22 cellular contexts compared by ENCODE assay signal in genomic region chr6:169626169-169626833, GRCh38.
DNase-seq lines count a peak whose midpoint lies in the region; ATAC-seq, FAIRE-seq and TF ChIP-seq lines count a peak whose summit lies in the region.
"Had no signal": no experiment of that assay in that cellular context is flagged by ENCODE, and none has a peak within 500 bp of the region (broad histone marks: within the 10 kb centered on the region; RNA-seq: fewer than 3 reads in every experiment).

No MANE protein-coding gene starts in this region.

- no peak overlapping the region for H2BK20ac ChIP-seq in H9 (ENCODE audit: low read depth, low read length, poor library complexity, severe bottlenecking)

- H2BK12ac ChIP-seq in H9 (ENCODE audit: insufficient read length, low read depth, low read length) = no peak overlapping the region

- H3K9ac ChIP-seq in H9 (ENCODE audit: extremely low read depth, insufficient read length, low read length) (no peak overlapping the region), astrocyte (ENCODE audit: low read length) (no peak overlapping the region)

- intact Hi-C loops in lower lobe of right lung (cut with DNase I) = no loop called here

- H2BK5ac ChIP-seq in H9 (ENCODE audit: insufficient read length, low read length) = no peak overlapping the region

- H3K23ac ChIP-seq in H9 (ENCODE audit: insufficient read length, low read depth, low read length) = no peak overlapping the region

- no peak overlapping the region for H4K5ac ChIP-seq in H9 (ENCODE audit: insufficient read length, low read depth, low read length)

- H3K4me1 ChIP-seq in H9 (ENCODE audit: insufficient read depth, low read length) (peaks cover 7% of the 10 kb centered on the region; the same call in 1 of the 2 replicates), astrocyte (ENCODE audit: insufficient read depth, low read length) (no peaks in the 10 kb centered on the region), lower lobe of right lung (no peaks in the 10 kb centered on the region)
- H3K4me1 ChIP-seq: BE2C had no signal

- no peak overlapping the region for H4K8ac ChIP-seq in H9 (replicated peaks; ENCODE audit: insufficient read length, low read depth, low read length)

- ATAC-seq in lower lobe of right lung = no peak
- ATAC-seq in stimulated activated effector memory CD8-positive, alpha-beta T cell treated with anti-CD3 and anti-CD28 coated beads, Interleukin-12 subunit alpha, Interleukin-12 subunit beta, amount 100 ng/mL, for 72 hours = peak; percentile 19
- ATAC-seq: SK-N-SH treated with all-trans-retinoic acid at 6 μM for 48 hours had no signal

- H3K18ac ChIP-seq in H9 (ENCODE audit: insufficient read length, low read depth, low read length) = no peak overlapping the region

- H3K23me2 ChIP-seq in H9 (ENCODE audit: insufficient read length, low read depth, low read length, poor library complexity, severe bottlenecking) = no peaks in the 10 kb centered on the region

- no peak overlapping the region for H2BK120ac ChIP-seq in H9 (ENCODE audit: low read depth, low read length, poor library complexity, severe bottlenecking)

- no peaks in the 10 kb centered on the region for H3K36me3 ChIP-seq in astrocyte (ENCODE audit: insufficient read depth, low read length)
- peaks cover 19% of the 10 kb centered on the region for H3K36me3 ChIP-seq in lower lobe of right lung
- no peaks in the 10 kb centered on the region for H3K36me3 ChIP-seq in brain microvascular endothelial cell (replicated peaks)

- H3K9me3 ChIP-seq in H9 (ENCODE audit: control insufficient read depth, low read depth, low read length) = no peaks in the 10 kb centered on the region
- H3K9me3 ChIP-seq in astrocyte (ENCODE audit: insufficient read depth, low read depth, low read length) = no peaks in the 10 kb centered on the region
- H3K9me3 ChIP-seq in lower lobe of right lung = no peaks in the 10 kb centered on the region
- H3K9me3 ChIP-seq: BE2C had no signal

- no peak overlapping the region for H3K4ac ChIP-seq in H9 (ENCODE audit: low read depth, low read length)

- no peaks in the 10 kb centered on the region for H3K79me1 ChIP-seq in H9 (ENCODE audit: insufficient read depth, low read depth, low read length, poor library complexity, severe bottlenecking)

- H3K56ac ChIP-seq in H9 (ENCODE audit: insufficient read length, low read depth, low read length) = no peak overlapping the region

- WGBS in H9 (ENCODE audit: extremely low coverage, insufficient read length, low lambda C conversion rate) = no CpG with 5 or more reads among the region's 17 CpGs

- peaks cover 2 to 9% of the 10 kb centered on the region in 2 experiments; a peak in 3 of 5 replicates for H3K9me3 Mint-ChIP-seq in H9
- H3K9me3 Mint-ChIP-seq in astrocyte (ENCODE audit: unreplicated experiment) = no peaks in the 10 kb centered on the region
- no peaks in the 10 kb centered on the region for H3K9me3 Mint-ChIP-seq in stimulated activated effector memory CD8-positive, alpha-beta T cell treated with anti-CD3 and anti-CD28 coated beads, Interleukin-12 subunit alpha, Interleukin-12 subunit beta, amount 100 ng/mL, for 72 hours

- H2AFZ ChIP-seq in H9 (ENCODE audit: low read length) (no peak overlapping the region), astrocyte (ENCODE audit: low read depth, low read length) (no peak overlapping the region)

- H2BK15ac ChIP-seq in H9 (ENCODE audit: low read depth, low read length) = no peak overlapping the region

- no peak overlapping the region for H3K14ac ChIP-seq in H9 (ENCODE audit: insufficient read depth, low read length)

- H3K4me2 ChIP-seq in H9 (ENCODE audit: insufficient read depth, insufficient read length, low read length) = no peak overlapping the region
- H3K4me2 ChIP-seq in astrocyte (ENCODE audit: low read length) = no peak overlapping the region

- H4K91ac ChIP-seq in H9 (ENCODE audit: insufficient read length, low read depth, low read length) = no peak overlapping the region

- H3K4me3 Mint-ChIP-seq in H9 (no peak overlapping the region), astrocyte (ENCODE audit: unreplicated experiment) (no peak overlapping the region)
- H3K4me3 Mint-ChIP-seq in stimulated activated effector memory CD8-positive, alpha-beta T cell treated with anti-CD3 and anti-CD28 coated beads, Interleukin-12 subunit alpha, Interleukin-12 subunit beta, amount 100 ng/mL, for 72 hours = no peak overlapping the region

- H3K79me2 ChIP-seq in H9 (ENCODE audit: insufficient read depth, low read length) = no peaks in the 10 kb centered on the region
- H3K79me2 ChIP-seq in astrocyte (ENCODE audit: insufficient read depth, low read length) = no peaks in the 10 kb centered on the region

- no peak for FAIRE-seq in astrocyte (lab: Jason Lieb, UNC)
- FAIRE-seq: A204.1, H54 had no signal

- H4K20me1 ChIP-seq in H9 (ENCODE audit: control insufficient read depth, insufficient read depth, insufficient read length) (no peaks in the 10 kb centered on the region), astrocyte (ENCODE audit: insufficient read depth, low read length) (no peaks in the 10 kb centered on the region)

- H3K4me1 Mint-ChIP-seq in H9 (peaks cover 15 to 29% of the 10 kb centered on the region in 2 experiments), astrocyte (ENCODE audit: low read depth, unreplicated experiment) (peaks cover 3% of the 10 kb centered on the region)
- H3K4me1 Mint-ChIP-seq in stimulated activated effector memory CD8-positive, alpha-beta T cell treated with anti-CD3 and anti-CD28 coated beads, Interleukin-12 subunit alpha, Interleukin-12 subunit beta, amount 100 ng/mL, for 72 hours = no peaks in the 10 kb centered on the region

- H3K27me3 ChIP-seq in H9 (ENCODE audit: insufficient read depth, low read length) (no peaks in the 10 kb centered on the region), astrocyte (ENCODE audit: insufficient read depth, low read length) (no peaks in the 10 kb centered on the region), lower lobe of right lung (ENCODE audit: low read depth) (no peaks in the 10 kb centered on the region), brain microvascular endothelial cell (replicated peaks) (no peaks in the 10 kb centered on the region)
- H3K27me3 ChIP-seq: BE2C had no signal

- DNase-seq in H9 = no peak
- DNase-seq in astrocyte (ENCODE audit: low read depth) = no peak
- DNase-seq in lower lobe of right lung = peak; percentile 27
- peak in 1 of 2 donors; percentile 43 for DNase-seq in stimulated activated effector memory CD8-positive, alpha-beta T cell treated with anti-CD3 and anti-CD28 coated beads, Interleukin-12 subunit alpha, Interleukin-12 subunit beta, amount 100 ng/mL, for 72 hours (ENCODE audit: low spot score in 2 of 2)
- DNase-seq in NCI-H748 (lab: John Stamatoyannopoulos, UW; ENCODE audit: unreplicated experiment) = no peak
- DNase-seq in superior temporal gyrus (ENCODE audit: extremely low spot score) = no peak
- DNase-seq in brain microvascular endothelial cell = no peak
- DNase-seq: BE2C; EL; GF-D8; KG1; NCI-H1092; NCI-H146; NCI-H2029; NCI-H226; NCI-H510A treated with DMSO at 0.1 percent for 48 hours; NCI-H774; NK-92 treated with Interleukin-12 subunit alpha and Interleukin-12 subunit beta, amount 100 ng/mL, for 24 hours had no signal

- H3K27me3 Mint-ChIP-seq in H9 (ENCODE audit: low read depth) (no peaks in the 10 kb centered on the region), astrocyte (ENCODE audit: low read depth, unreplicated experiment) (no peaks in the 10 kb centered on the region)

- in situ Hi-C loops in brain microvascular endothelial cell (cut with HindIII; ENCODE audit: low pct_ligation_motif_present, low sequenced_read_pairs) = no loop called here

- H3T11ph ChIP-seq in H9 (ENCODE audit: low read length) = no peak overlapping the region

- H3K4me3 ChIP-seq in astrocyte (ENCODE audit: insufficient read depth, low read depth, low read length) = no peak overlapping the region
- H3K4me3 ChIP-seq in lower lobe of right lung = no peak overlapping the region
- H3K4me3 ChIP-seq in brain microvascular endothelial cell (ENCODE audit: low read depth, low read length) = no peak overlapping the region

- H2AK5ac ChIP-seq in H9 (ENCODE audit: insufficient read length, low read length) = no peak overlapping the region

- H3K27ac ChIP-seq in H9 (ENCODE audit: insufficient read length, low read depth, low read length) (no peak overlapping the region), astrocyte (ENCODE audit: low read depth, low read length) (no peak overlapping the region), lower lobe of right lung (no peak overlapping the region), brain microvascular endothelial cell (no peak overlapping the region)
- H3K27ac ChIP-seq: HL-60 had no signal

- TF ChIP-seq CTCF in H9 (conservative IDR thresholded peaks at IDR 0.05) (no peak), astrocyte (IDR thresholded peaks at IDR 0.05; ENCODE audit: insufficient read depth, low read depth, low read length) (no peak), lower lobe of right lung (IDR thresholded peaks at IDR 0.05) (no peak), brain microvascular endothelial cell (IDR thresholded peaks at IDR 0.05; ENCODE audit: low read depth, low read length, missing control alignments) (no peak)

- peak overlapping the region in 2 of 3 experiments; percentile 50 to 92; a peak in 4 of 7 replicates for H3K27ac Mint-ChIP-seq in H9
- H3K27ac Mint-ChIP-seq in astrocyte (ENCODE audit: unreplicated experiment) = peak overlapping the region; percentile 22
- H3K27ac Mint-ChIP-seq in stimulated activated effector memory CD8-positive, alpha-beta T cell treated with anti-CD3 and anti-CD28 coated beads, Interleukin-12 subunit alpha, Interleukin-12 subunit beta, amount 100 ng/mL, for 72 hours = peak overlapping the region; percentile 23

- H3K36me3 Mint-ChIP-seq in H9 (ENCODE audit: insufficient read depth in 1 of 3, low read depth in 3 of 3) = peaks cover 28 to 50% (median 49%) of the 10 kb centered on the region in 3 experiments
- H3K36me3 Mint-ChIP-seq in astrocyte (ENCODE audit: low read depth, unreplicated experiment) = peaks cover 9% of the 10 kb centered on the region
- no peaks in the 10 kb centered on the region for H3K36me3 Mint-ChIP-seq in stimulated activated effector memory CD8-positive, alpha-beta T cell treated with anti-CD3 and anti-CD28 coated beads, Interleukin-12 subunit alpha, Interleukin-12 subunit beta, amount 100 ng/mL, for 72 hours
